ENCODE assay signal across 31 cellular contexts in the genomic region with DNA sequence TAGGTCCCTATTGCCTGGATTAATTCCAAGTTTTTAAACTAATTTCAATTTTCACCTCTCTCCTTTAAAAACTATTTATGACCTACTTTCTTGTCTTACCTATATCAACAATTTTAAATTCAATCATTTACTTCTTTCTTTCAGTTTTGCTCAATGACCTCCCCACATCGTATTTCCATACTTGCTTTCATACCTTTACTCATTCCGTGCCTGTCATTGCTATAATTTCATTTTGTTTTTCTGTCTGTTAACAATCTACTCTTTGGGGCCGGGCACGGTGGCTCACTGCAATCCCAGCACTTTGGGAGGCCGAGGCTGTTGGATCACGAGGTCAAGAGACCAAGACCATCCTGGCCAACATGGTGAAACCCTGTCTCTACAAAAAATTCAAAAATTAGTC.
"Had no signal": no experiment of that assay in that cellular context is flagged by ENCODE, and none has a peak within 500 bp of the region (broad histone marks: within the 10 kb centered on the region; RNA-seq: fewer than 3 reads in every experiment).

No MANE protein-coding gene starts in this region.

- H3K36me3 Mint-ChIP-seq: immature natural killer cell; naive B cell; natural killer cell; stimulated activated naive B cell treated with anti-CD40 and anti-IgM and Interleukin-4, amounts not matched to agents 10 μg/mL and 1 μg/mL and 100 μg/mL, for 72 hours had no signal

- H3K4me3 ChIP-seq: left lung, lower lobe of right lung, pancreas, prostate gland, skin epidermis, stomach, testis, thyroid gland, transverse colon, upper lobe of left lung, vagina had no signal

- H3K4me1 ChIP-seq: left lung, lower lobe of right lung, pancreas, prostate gland, stomach, testis, thyroid gland, transverse colon, upper lobe of left lung, vagina had no signal

- H3K4me3 Mint-ChIP-seq: immature natural killer cell; naive B cell; natural killer cell; nephron progenitor cell; stimulated activated naive B cell treated with anti-CD40 and anti-IgM and Interleukin-4, amounts not matched to agents 10 μg/mL and 1 μg/mL and 100 μg/mL, for 72 hours had no signal

- H3K27ac Mint-ChIP-seq: immature natural killer cell; naive B cell; natural killer cell; nephron progenitor cell; stimulated activated naive B cell treated with anti-CD40 and anti-IgM and Interleukin-4, amounts not matched to agents 10 μg/mL and 1 μg/mL and 100 μg/mL, for 72 hours had no signal

- H3K27ac ChIP-seq: left lung, lower lobe of right lung, pancreas, prostate gland, skin epidermis, stomach, testis, thyroid gland, transverse colon, upper lobe of left lung, vagina had no signal

- H3K36me3 ChIP-seq: left lung, lower lobe of right lung, pancreas, prostate gland, stomach, thyroid gland, transverse colon, upper lobe of left lung, vagina had no signal

- H3K4me1 Mint-ChIP-seq: immature natural killer cell; naive B cell; natural killer cell; nephron progenitor cell; stimulated activated naive B cell treated with anti-CD40 and anti-IgM and Interleukin-4, amounts not matched to agents 10 μg/mL and 1 μg/mL and 100 μg/mL, for 72 hours had no signal

- ATAC-seq: left colon; left lung; lower lobe of right lung; natural killer cell; pancreas; right cardiac atrium; sciatic nerve; stimulated activated naive B cell treated with anti-CD40 and anti-IgM and Interleukin-4, amounts not matched to agents 10 μg/mL and 1 μg/mL and 100 μg/mL, for 72 hours; stimulated activated naive CD8-positive, alpha-beta T cell treated with anti-CD3 and anti-CD28 coated beads, Interleukin-15, Interleukin-2, amounts not matched to agents 100 U/mL and 50 U/mL, for 24 hours had no signal

- H3K9me3 Mint-ChIP-seq: nephron progenitor cell had no signal

- H3K27me3 Mint-ChIP-seq: naive B cell; stimulated activated naive B cell treated with anti-CD40 and anti-IgM and Interleukin-4, amounts not matched to agents 10 μg/mL and 1 μg/mL and 100 μg/mL, for 72 hours had no signal

- H3K27me3 ChIP-seq: left lung, pancreas, stomach, testis, thyroid gland, transverse colon, upper lobe of left lung, vagina had no signal

- DNase-seq: hypothalamus; immature natural killer cell; kidney; left colon; left lung; lower lobe of right lung; mammary epithelial cell; mesenchymal stem cell; naive B cell; natural killer cell; nephron progenitor cell; nucleus accumbens; pancreas; retina; right cardiac atrium; stimulated activated CD4-positive, alpha-beta T cell treated with anti-CD3 and anti-CD28 coated beads, Interleukin-12 subunit alpha, Interleukin-12 subunit beta, amount 100 ng/mL, for 4 hours; stimulated activated CD4-positive, alpha-beta T cell treated with anti-CD3 and anti-CD28 coated beads, Interleukin-15, amount 100 ng/mL, for 24 hours; stimulated activated CD4-positive, alpha-beta T cell treated with anti-CD3 and anti-CD28 coated beads, Interleukin-2, amount 100 ng/mL, for 24 hours; stimulated activated CD4-positive, alpha-beta T cell treated with anti-CD3 and anti-CD28 coated beads, Interleukin-4, amount 100 ng/mL, for 1 hour; stimulated activated naive B cell treated with anti-CD40 and anti-IgM and Interleukin-4, amounts not matched to agents 10 μg/mL and 1 μg/mL and 100 μg/mL, for 72 hours; stimulated activated naive CD8-positive, alpha-beta T cell treated with anti-CD3 and anti-CD28 coated beads, Interleukin-15, Interleukin-2, amounts not matched to agents 100 U/mL and 50 U/mL, for 24 hours; stomach; testis; thyroid gland; transverse colon; upper lobe of left lung had no signal

- H3K9me3 ChIP-seq: left lung, lower lobe of right lung, pancreas, prostate gland, stomach, testis, thyroid gland, transverse colon, upper lobe of left lung, vagina had no signal

- FAIRE-seq: islet of Langerhans, pancreas had no signal
